Comparison of ENCODE assay signal across 1 cellular context in the genomic region with DNA sequence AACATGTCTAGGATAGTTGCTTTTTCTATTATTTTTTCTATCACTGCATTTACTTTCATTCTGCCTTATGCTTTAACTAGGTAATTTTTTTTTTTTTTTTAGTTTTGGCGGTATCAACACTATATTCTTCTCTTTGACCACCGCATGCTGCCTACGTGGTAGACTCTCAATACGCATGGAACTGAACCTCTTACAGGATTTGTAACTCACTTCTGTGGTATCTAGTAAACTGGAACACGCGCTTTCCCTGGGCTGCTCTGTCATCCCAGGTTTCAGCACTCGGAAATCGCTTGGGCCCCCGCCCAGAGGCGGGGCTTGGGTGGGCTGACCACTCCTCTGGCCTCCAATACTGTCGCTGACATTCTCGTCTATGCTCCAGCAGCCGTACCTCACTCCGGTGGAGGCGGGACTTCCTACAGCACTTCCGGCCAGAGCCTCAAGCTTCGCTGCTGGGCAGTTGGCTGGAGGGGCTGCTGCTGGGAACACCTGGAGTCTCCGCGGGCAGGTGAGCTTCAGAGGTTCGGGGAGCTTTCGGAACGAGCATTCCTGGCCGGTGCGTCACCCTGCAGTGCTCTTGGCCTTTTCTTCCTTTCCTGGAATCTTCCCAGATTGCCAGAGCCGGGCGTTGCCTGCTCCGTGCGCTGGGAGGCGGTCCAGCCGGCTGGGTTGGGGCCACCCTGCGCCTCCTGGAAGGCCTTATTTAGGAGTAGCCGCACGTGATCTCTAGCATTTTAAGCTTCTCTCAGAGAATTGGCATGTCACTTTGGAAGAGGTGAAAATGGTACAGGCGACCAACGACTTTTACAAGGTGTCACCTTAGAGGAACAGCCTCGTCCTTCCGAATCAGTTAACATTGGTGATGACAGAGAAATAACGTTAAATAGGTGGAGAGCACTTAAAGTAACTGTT.
TF ChIP-seq lines count a peak whose summit lies in the region.

A gene with protein sequence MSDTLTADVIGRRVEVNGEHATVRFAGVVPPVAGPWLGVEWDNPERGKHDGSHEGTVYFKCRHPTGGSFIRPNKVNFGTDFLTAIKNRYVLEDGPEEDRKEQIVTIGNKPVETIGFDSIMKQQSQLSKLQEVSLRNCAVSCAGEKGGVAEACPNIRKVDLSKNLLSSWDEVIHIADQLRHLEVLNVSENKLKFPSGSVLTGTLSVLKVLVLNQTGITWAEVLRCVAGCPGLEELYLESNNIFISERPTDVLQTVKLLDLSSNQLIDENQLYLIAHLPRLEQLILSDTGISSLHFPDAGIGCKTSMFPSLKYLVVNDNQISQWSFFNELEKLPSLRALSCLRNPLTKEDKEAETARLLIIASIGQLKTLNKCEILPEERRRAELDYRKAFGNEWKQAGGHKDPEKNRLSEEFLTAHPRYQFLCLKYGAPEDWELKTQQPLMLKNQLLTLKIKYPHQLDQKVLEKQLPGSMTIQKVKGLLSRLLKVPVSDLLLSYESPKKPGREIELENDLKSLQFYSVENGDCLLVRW (plus strand): TSS at position 428 of the 909 bp plus-strand sequence. CDS start 12,623 bp downstream, outside the sequence.

TF ChIP-seq in K562, 482 proteins besides CTCF, POLR2A, EP300 and RAD21 (continued from another document):
- TF ChIP-seq SLC30A9 (CRISPR knock-in tag; IDR thresholded peaks at IDR 0.05) = no peak
- no peak for TF ChIP-seq YY1 (IDR thresholded peaks at IDR 0.05; ENCODE audit: borderline replicate concordance in 1 of 3, control insufficient read depth in 1 of 3, extremely low read depth in 1 of 3, insufficient read depth in 3 of 3, insufficient read length in 1 of 3, insufficient replicate concordance in 2 of 3, low read depth in 1 of 3, low read length in 2 of 3)
- TF ChIP-seq ZKSCAN1 (IDR thresholded peaks at IDR 0.05; ENCODE audit: low read depth, low read length) = 0 out of 2 replicates have a peak, but pooled peaks have one; percentile 14
- peak; percentile 11; the same call in 1 of the 2 replicates for TF ChIP-seq MTA1 (IDR thresholded peaks at IDR 0.05; ENCODE audit: borderline replicate concordance)
- peak; percentile 69 for TF ChIP-seq HMGN3 (IDR thresholded peaks at IDR 0.05; ENCODE audit: borderline replicate concordance, extremely low read depth, insufficient read length, low read depth, low read length)
- peak; percentile 62 for TF ChIP-seq NFIC (IDR thresholded peaks at IDR 0.05)
- TF ChIP-seq MAFG (tag; conservative IDR thresholded peaks at IDR 0.05) = 0 out of 2 replicates have a peak, but pooled peaks have one; percentile 34
- TF ChIP-seq, protein P1, sequence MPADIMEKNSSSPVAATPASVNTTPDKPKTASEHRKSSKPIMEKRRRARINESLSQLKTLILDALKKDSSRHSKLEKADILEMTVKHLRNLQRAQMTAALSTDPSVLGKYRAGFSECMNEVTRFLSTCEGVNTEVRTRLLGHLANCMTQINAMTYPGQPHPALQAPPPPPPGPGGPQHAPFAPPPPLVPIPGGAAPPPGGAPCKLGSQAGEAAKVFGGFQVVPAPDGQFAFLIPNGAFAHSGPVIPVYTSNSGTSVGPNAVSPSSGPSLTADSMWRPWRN (IDR thresholded peaks at IDR 0.05; ENCODE audit: low read depth) = peak; percentile 47; the same call in 1 of the 2 replicates
- TF ChIP-seq ZFX (CRISPR knock-in tag; IDR thresholded peaks at IDR 0.05) = peak; percentile 92
- no peak for TF ChIP-seq POLR3G (IDR thresholded peaks at IDR 0.05; ENCODE audit: extremely low read depth, insufficient read length, insufficient replicate concordance)
- no peak for TF ChIP-seq NCOA2 (IDR thresholded peaks at IDR 0.05; ENCODE audit: partially characterized antibody in 2 of 2)
- TF ChIP-seq CHD2 (IDR thresholded peaks at IDR 0.05; ENCODE audit: low read depth, low read length) = peak; percentile 40; the same call in 1 of the 2 replicates
- TF ChIP-seq, protein P2, sequence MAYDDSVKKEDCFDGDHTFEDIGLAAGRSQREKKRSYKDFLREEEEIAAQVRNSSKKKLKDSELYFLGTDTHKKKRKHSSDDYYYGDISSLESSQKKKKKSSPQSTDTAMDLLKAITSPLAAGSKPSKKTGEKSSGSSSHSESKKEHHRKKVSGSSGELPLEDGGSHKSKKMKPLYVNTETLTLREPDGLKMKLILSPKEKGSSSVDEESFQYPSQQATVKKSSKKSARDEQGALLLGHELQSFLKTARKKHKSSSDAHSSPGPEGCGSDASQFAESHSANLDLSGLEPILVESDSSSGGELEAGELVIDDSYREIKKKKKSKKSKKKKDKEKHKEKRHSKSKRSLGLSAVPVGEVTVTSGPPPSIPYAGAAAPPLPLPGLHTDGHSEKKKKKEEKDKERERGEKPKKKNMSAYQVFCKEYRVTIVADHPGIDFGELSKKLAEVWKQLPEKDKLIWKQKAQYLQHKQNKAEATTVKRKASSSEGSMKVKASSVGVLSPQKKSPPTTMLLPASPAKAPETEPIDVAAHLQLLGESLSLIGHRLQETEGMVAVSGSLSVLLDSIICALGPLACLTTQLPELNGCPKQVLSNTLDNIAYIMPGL (CRISPR knock-in tag; IDR thresholded peaks at IDR 0.05) = 0 out of 2 replicates have a peak, but pooled peaks have one; percentile 21
- TF ChIP-seq NUFIP1 (IDR thresholded peaks at IDR 0.05; ENCODE audit: partially characterized antibody) = peak; percentile 45
- peak; percentile 57 for TF ChIP-seq SP2 (IDR thresholded peaks at IDR 0.05; ENCODE audit: extremely low read depth, low read depth, low read length, poor library complexity, severe bottlenecking)
- peak; percentile 79 for TF ChIP-seq SETDB1 (IDR thresholded peaks at IDR 0.05; ENCODE audit: low read length)
- TF ChIP-seq ZNF586 (CRISPR knock-in tag; conservative IDR thresholded peaks at IDR 0.05) = no peak
- TF ChIP-seq, protein P3, sequence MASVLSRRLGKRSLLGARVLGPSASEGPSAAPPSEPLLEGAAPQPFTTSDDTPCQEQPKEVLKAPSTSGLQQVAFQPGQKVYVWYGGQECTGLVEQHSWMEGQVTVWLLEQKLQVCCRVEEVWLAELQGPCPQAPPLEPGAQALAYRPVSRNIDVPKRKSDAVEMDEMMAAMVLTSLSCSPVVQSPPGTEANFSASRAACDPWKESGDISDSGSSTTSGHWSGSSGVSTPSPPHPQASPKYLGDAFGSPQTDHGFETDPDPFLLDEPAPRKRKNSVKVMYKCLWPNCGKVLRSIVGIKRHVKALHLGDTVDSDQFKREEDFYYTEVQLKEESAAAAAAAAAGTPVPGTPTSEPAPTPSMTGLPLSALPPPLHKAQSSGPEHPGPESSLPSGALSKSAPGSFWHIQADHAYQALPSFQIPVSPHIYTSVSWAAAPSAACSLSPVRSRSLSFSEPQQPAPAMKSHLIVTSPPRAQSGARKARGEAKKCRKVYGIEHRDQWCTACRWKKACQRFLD (CRISPR knock-in tag; IDR thresholded peaks at IDR 0.05) = no peak
- TF ChIP-seq, protein P4, sequence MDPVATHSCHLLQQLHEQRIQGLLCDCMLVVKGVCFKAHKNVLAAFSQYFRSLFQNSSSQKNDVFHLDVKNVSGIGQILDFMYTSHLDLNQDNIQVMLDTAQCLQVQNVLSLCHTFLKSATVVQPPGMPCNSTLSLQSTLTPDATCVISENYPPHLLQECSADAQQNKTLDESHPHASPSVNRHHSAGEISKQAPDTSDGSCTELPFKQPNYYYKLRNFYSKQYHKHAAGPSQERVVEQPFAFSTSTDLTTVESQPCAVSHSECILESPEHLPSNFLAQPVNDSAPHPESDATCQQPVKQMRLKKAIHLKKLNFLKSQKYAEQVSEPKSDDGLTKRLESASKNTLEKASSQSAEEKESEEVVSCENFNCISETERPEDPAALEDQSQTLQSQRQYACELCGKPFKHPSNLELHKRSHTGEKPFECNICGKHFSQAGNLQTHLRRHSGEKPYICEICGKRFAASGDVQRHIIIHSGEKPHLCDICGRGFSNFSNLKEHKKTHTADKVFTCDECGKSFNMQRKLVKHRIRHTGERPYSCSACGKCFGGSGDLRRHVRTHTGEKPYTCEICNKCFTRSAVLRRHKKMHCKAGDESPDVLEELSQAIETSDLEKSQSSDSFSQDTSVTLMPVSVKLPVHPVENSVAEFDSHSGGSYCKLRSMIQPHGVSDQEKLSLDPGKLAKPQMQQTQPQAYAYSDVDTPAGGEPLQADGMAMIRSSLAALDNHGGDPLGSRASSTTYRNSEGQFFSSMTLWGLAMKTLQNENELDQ (CRISPR knock-in tag; IDR thresholded peaks at IDR 0.05; ENCODE audit: borderline replicate concordance) = 0 out of 2 replicates have a peak, but pooled peaks have one; percentile 77
- TF ChIP-seq, protein P5, sequence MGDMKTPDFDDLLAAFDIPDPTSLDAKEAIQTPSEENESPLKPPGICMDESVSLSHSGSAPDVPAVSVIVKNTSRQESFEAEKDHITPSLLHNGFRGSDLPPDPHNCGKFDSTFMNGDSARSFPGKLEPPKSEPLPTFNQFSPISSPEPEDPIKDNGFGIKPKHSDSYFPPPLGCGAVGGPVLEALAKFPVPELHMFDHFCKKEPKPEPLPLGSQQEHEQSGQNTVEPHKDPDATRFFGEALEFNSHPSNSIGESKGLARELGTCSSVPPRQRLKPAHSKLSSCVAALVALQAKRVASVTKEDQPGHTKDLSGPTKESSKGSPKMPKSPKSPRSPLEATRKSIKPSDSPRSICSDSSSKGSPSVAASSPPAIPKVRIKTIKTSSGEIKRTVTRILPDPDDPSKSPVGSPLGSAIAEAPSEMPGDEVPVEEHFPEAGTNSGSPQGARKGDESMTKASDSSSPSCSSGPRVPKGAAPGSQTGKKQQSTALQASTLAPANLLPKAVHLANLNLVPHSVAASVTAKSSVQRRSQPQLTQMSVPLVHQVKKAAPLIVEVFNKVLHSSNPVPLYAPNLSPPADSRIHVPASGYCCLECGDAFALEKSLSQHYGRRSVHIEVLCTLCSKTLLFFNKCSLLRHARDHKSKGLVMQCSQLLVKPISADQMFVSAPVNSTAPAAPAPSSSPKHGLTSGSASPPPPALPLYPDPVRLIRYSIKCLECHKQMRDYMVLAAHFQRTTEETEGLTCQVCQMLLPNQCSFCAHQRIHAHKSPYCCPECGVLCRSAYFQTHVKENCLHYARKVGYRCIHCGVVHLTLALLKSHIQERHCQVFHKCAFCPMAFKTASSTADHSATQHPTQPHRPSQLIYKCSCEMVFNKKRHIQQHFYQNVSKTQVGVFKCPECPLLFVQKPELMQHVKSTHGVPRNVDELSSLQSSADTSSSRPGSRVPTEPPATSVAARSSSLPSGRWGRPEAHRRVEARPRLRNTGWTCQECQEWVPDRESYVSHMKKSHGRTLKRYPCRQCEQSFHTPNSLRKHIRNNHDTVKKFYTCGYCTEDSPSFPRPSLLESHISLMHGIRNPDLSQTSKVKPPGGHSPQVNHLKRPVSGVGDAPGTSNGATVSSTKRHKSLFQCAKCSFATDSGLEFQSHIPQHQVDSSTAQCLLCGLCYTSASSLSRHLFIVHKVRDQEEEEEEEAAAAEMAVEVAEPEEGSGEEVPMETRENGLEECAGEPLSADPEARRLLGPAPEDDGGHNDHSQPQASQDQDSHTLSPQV (IDR thresholded peaks at IDR 0.05) = peak; percentile 19; the same call in 1 of the 2 replicates
- peak; percentile 38; the same call in 1 of the 2 replicates for TF ChIP-seq RNF2 (IDR thresholded peaks at IDR 0.05)
- peak; percentile 92 for TF ChIP-seq TAF1 (IDR thresholded peaks at IDR 0.05; ENCODE audit: control insufficient read depth, extremely low read depth, insufficient read depth, low read length, severe bottlenecking)
- TF ChIP-seq, protein P6, sequence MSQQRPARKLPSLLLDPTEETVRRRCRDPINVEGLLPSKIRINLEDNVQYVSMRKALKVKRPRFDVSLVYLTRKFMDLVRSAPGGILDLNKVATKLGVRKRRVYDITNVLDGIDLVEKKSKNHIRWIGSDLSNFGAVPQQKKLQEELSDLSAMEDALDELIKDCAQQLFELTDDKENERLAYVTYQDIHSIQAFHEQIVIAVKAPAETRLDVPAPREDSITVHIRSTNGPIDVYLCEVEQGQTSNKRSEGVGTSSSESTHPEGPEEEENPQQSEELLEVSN (IDR thresholded peaks at IDR 0.05; ENCODE audit: borderline replicate concordance in 1 of 2, extremely low read depth in 1 of 2, insufficient read depth in 1 of 2, insufficient read length in 1 of 2, low read depth in 1 of 2, low read length in 1 of 2, poor library complexity in 1 of 2, severe bottlenecking in 1 of 2) = peak; percentile 26 to 61
- peak; percentile 78; the same call in 1 of the 2 replicates for TF ChIP-seq ELF4 (CRISPR knock-in tag; IDR thresholded peaks at IDR 0.05)
- no peak for TF ChIP-seq HDAC6 (IDR thresholded peaks at IDR 0.05; ENCODE audit: low read depth, low read length)
- peak; percentile 53 for TF ChIP-seq HCFC1 (IDR thresholded peaks at IDR 0.05; ENCODE audit: low read depth, low read length)
- peak; percentile 76; the same call in 1 of the 2 replicates for TF ChIP-seq GTF2E2 (tag; IDR thresholded peaks at IDR 0.05)
- TF ChIP-seq SRSF7 (optimal IDR thresholded peaks at IDR 0.05; ENCODE audit: low read depth, low read length) = no peak
- no peak for TF ChIP-seq ZNF583 (CRISPR knock-in tag; IDR thresholded peaks at IDR 0.05)
- TF ChIP-seq SIN3A (IDR thresholded peaks at IDR 0.05; ENCODE audit: borderline replicate concordance in 2 of 2, control insufficient read depth in 1 of 2, low read depth in 2 of 2, low read length in 2 of 2) = peak; percentile 60 to 90
